Comparison of ENCODE assay signal across 15 cellular contexts in the genomic region with DNA sequence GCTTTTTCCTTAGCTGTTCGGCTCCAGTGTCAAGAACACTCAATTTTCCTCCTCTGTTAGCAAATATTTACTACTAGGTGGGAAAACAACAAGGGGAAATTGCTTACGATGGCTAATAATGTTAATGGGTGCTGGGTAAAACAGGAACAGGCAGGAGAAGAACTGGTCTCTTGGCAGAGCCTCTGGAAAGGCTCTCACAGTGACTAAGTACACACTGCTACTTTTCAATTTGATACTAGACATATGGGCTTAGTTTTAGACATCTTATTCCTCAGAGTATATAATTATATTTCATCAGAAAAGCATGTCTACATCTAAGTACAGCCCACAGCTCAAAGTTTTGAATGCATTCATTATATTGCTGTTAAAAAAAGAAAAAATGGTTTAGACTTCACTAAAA.
DNase-seq lines count a peak whose midpoint lies in the region; ATAC-seq and TF ChIP-seq lines count a peak whose summit lies in the region.
"Had no signal": no experiment of that assay in that cellular context is flagged by ENCODE, and none has a peak within 500 bp of the region (broad histone marks: within the 10 kb centered on the region; RNA-seq: fewer than 3 reads in every experiment).

No MANE protein-coding gene starts in this region.

- no peak overlapping the region for H3K27ac Mint-ChIP-seq in progenitor cell of endocrine pancreas
- H3K27ac Mint-ChIP-seq: B cell; CD8-positive, alpha-beta T cell; H9 had no signal

- peaks cover 16% of the 10 kb centered on the region for H3K36me3 Mint-ChIP-seq in progenitor cell of endocrine pancreas (ENCODE audit: insufficient read depth)

- H3K4me1 ChIP-seq in SK-N-SH (ENCODE audit: control insufficient read depth in 1 of 2, insufficient read depth in 2 of 2, low read depth in 1 of 2, low read length in 1 of 2): no peaks in the 10 kb centered on the region
- H3K4me1 ChIP-seq in left lung: no peaks in the 10 kb centered on the region
- H3K4me1 ChIP-seq: BLaER1 treated with 17β-estradiol and CSF1 and Interleukin-3, amounts not matched to agents 10 nM and 100 nM had no signal

- peaks cover 8% of the 10 kb centered on the region for H3F3A ChIP-seq in SK-N-SH (replicated peaks; ENCODE audit: insufficient read depth)

- H3K27me3 ChIP-seq in SK-N-SH (ENCODE audit: insufficient read depth): no peaks in the 10 kb centered on the region
- H3K27me3 ChIP-seq in left lung: no peaks in the 10 kb centered on the region
- H3K27me3 ChIP-seq: BLaER1 treated with 17β-estradiol and CSF1 and Interleukin-3, amounts not matched to agents 10 nM and 100 nM had no signal

- H3K9ac ChIP-seq in SK-N-SH: no peak overlapping the region
- H3K9ac ChIP-seq: BLaER1 treated with 17β-estradiol and CSF1 and Interleukin-3, amounts not matched to agents 10 nM and 100 nM had no signal

- no peaks in the 10 kb centered on the region for H3K9me2 ChIP-seq in SK-N-SH

- H3K4me3 ChIP-seq in SK-N-SH (ENCODE audit: low read depth in 2 of 2, low read length in 1 of 2) (no peak overlapping the region), fibroblast of mammary gland (ENCODE audit: control insufficient read depth, low read depth, low read length) (no peak overlapping the region), left lung (no peak overlapping the region)
- H3K4me3 ChIP-seq: BLaER1 treated with 17β-estradiol and CSF1 and Interleukin-3, amounts not matched to agents 10 nM and 100 nM; GM12878 had no signal

- H2AFZ ChIP-seq in SK-N-SH (ENCODE audit: low read depth): no peak overlapping the region

- no peaks in the 10 kb centered on the region for H3K27me3 Mint-ChIP-seq in progenitor cell of endocrine pancreas
- H3K27me3 Mint-ChIP-seq: B cell had no signal

- H3K27ac ChIP-seq in SK-N-SH (ENCODE audit: low read depth in 2 of 2, low read length in 1 of 2) (no peak overlapping the region), left lung (no peak overlapping the region)
- H3K27ac ChIP-seq: BLaER1 treated with 17β-estradiol and CSF1 and Interleukin-3, amounts not matched to agents 10 nM and 100 nM had no signal

- peak; percentile 63; the same call in 2 of the 3 replicates for ATAC-seq in SK-N-SH treated with all-trans-retinoic acid at 6 μM for 48 hours
- ATAC-seq in left lung: peak; percentile 22
- ATAC-seq: CD8-positive, alpha-beta T cell; GM12878; HepG2 had no signal

- H4K20me1 ChIP-seq in SK-N-SH (ENCODE audit: insufficient read depth): no peaks in the 10 kb centered on the region

- H3K4me1 Mint-ChIP-seq in progenitor cell of endocrine pancreas (ENCODE audit: low read depth): no peaks in the 10 kb centered on the region
- H3K4me1 Mint-ChIP-seq: B cell, H9 had no signal

- 92% methylated on average over 2 of the region's 2 CpGs for WGBS in SK-N-SH (ENCODE audit: low lambda C conversion rate)

- no peak overlapping the region for H3K4me2 ChIP-seq in SK-N-SH
- H3K4me2 ChIP-seq: BLaER1 treated with 17β-estradiol and CSF1 and Interleukin-3, amounts not matched to agents 10 nM and 100 nM had no signal

- H3K9me3 ChIP-seq in SK-N-SH (no peaks in the 10 kb centered on the region), left lung (no peaks in the 10 kb centered on the region)
- H3K9me3 ChIP-seq: BLaER1 treated with 17β-estradiol and CSF1 and Interleukin-3, amounts not matched to agents 10 nM and 100 nM had no signal

- H3K36me3 ChIP-seq in SK-N-SH (replicated peaks in 1 of 2; ENCODE audit: control insufficient read depth in 1 of 2, insufficient read depth in 2 of 2, low read length in 1 of 2) (peaks cover 51 to 85% of the 10 kb centered on the region in 2 experiments), left lung (peaks cover 0 to 97% of the 10 kb centered on the region in 2 donors)

- H3K4me3 Mint-ChIP-seq in progenitor cell of endocrine pancreas (ENCODE audit: low read depth): no peak overlapping the region
- H3K4me3 Mint-ChIP-seq: B cell; CD8-positive, alpha-beta T cell; H9 had no signal

- TF ChIP-seq CTCF in SK-N-SH (IDR thresholded peaks at IDR 0.05) (no peak), fibroblast of mammary gland (conservative IDR thresholded peaks at IDR 0.05; ENCODE audit: control insufficient read depth, insufficient read depth, low read depth, low read length) (no peak), left lung (IDR thresholded peaks at IDR 0.05) (no peak), progenitor cell of endocrine pancreas (IDR thresholded peaks at IDR 0.05; ENCODE audit: unreplicated experiment) (no peak)

- DNase-seq in SK-N-SH (no peak), fibroblast of mammary gland (ENCODE audit: low read depth) (peak; percentile 18), left lung (no peak), UCSD-AML1 (lab: John Stamatoyannopoulos, UW; ENCODE audit: unreplicated experiment) (no peak), progenitor cell of endocrine pancreas (ENCODE audit: low spot score, unreplicated experiment) (no peak)
- DNase-seq: Calu3; CD8-positive, alpha-beta T cell; DMS79 treated with DMSO at 0.1 percent for 48 hours; GF-D8; H9 had no signal

- TF ChIP-seq RAD21 in SK-N-SH (IDR thresholded peaks at IDR 0.05; ENCODE audit: low read length): no peak

- no peaks in the 10 kb centered on the region for H3K79me2 ChIP-seq in SK-N-SH (ENCODE audit: insufficient read depth)

- TF ChIP-seq EP300 in SK-N-SH (IDR thresholded peaks at IDR 0.05; ENCODE audit: borderline replicate concordance in 1 of 2, low read depth in 1 of 2, low read length in 1 of 2): no peak

- H3K9me3 Mint-ChIP-seq in progenitor cell of endocrine pancreas (ENCODE audit: low read depth): no peaks in the 10 kb centered on the region

- intact Hi-C loops in left lung (cut with DNase I): no loop called here

- POLR2A ChIA-PET in SK-N-SH (lab: Yijun Ruan, JAX): no interaction called here

- CTCF ChIA-PET in SK-N-SH (lab: Yijun Ruan, JAX): interaction anchor here (0.5 to 1.7 kb wide), 6 partner anchors 30 to 615 kb away, joined by 3 to 5 read pairs (median 4); no protein-coding TSS in a partner anchor

TF ChIP-seq in SK-N-SH treated with all-trans-retinoic acid at 6 μM for 48 hours, 23 proteins besides CTCF, POLR2A, EP300 and RAD21 (continues in another document):
- TF ChIP-seq ZC3H10 (CRISPR knock-in tag; IDR thresholded peaks at IDR 0.05) (no peak), RARB (CRISPR knock-in tag; IDR thresholded peaks at IDR 0.05) (no peak), ZFP3 (CRISPR knock-in tag; IDR thresholded peaks at IDR 0.05) (no peak), BACH2 (CRISPR knock-in tag; IDR thresholded peaks at IDR 0.05; ENCODE audit: borderline replicate concordance) (no peak)
- TF ChIP-seq, protein P1, sequence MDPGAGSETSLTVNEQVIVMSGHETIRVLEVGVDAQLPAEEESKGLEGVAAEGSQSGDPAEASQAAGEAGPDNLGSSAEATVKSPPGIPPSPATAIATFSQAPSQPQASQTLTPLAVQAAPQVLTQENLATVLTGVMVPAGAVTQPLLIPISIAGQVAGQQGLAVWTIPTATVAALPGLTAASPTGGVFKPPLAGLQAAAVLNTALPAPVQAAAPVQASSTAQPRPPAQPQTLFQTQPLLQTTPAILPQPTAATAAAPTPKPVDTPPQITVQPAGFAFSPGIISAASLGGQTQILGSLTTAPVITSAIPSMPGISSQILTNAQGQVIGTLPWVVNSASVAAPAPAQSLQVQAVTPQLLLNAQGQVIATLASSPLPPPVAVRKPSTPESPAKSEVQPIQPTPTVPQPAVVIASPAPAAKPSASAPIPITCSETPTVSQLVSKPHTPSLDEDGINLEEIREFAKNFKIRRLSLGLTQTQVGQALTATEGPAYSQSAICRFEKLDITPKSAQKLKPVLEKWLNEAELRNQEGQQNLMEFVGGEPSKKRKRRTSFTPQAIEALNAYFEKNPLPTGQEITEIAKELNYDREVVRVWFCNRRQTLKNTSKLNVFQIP (CRISPR knock-in tag; IDR thresholded peaks at IDR 0.05; ENCODE audit: borderline replicate concordance, low read depth): no peak

TF ChIP-seq in SK-N-SH, 30 proteins besides CTCF, POLR2A, EP300 and RAD21 (continues in another document):
- TF ChIP-seq RCOR1 (IDR thresholded peaks at IDR 0.05; ENCODE audit: low read length): no peak
- TF ChIP-seq SIN3A (IDR thresholded peaks at IDR 0.05; ENCODE audit: borderline replicate concordance, low read depth, low read length): no peak
- TF ChIP-seq SMC3 (IDR thresholded peaks at IDR 0.05; ENCODE audit: low read depth, low read length): no peak
- TF ChIP-seq EZH2phosphoT487 (IDR thresholded peaks at IDR 0.05; ENCODE audit: borderline replicate concordance, low read depth): no peak
- TF ChIP-seq, protein P2, sequence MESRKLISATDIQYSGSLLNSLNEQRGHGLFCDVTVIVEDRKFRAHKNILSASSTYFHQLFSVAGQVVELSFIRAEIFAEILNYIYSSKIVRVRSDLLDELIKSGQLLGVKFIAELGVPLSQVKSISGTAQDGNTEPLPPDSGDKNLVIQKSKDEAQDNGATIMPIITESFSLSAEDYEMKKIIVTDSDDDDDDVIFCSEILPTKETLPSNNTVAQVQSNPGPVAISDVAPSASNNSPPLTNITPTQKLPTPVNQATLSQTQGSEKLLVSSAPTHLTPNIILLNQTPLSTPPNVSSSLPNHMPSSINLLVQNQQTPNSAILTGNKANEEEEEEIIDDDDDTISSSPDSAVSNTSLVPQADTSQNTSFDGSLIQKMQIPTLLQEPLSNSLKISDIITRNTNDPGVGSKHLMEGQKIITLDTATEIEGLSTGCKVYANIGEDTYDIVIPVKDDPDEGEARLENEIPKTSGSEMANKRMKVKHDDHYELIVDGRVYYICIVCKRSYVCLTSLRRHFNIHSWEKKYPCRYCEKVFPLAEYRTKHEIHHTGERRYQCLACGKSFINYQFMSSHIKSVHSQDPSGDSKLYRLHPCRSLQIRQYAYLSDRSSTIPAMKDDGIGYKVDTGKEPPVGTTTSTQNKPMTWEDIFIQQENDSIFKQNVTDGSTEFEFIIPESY (IDR thresholded peaks at IDR 0.05; ENCODE audit: borderline replicate concordance, low read depth): no peak
- TF ChIP-seq TEAD4 (IDR thresholded peaks at IDR 0.05; ENCODE audit: borderline replicate concordance, insufficient read depth): no peak
- no peak for TF ChIP-seq GABPA (IDR thresholded peaks at IDR 0.05; ENCODE audit: low read depth)
- TF ChIP-seq FOSL2 (IDR thresholded peaks at IDR 0.05; ENCODE audit: borderline replicate concordance, low read depth): no peak
- no peak for TF ChIP-seq GATA2 (CRISPR knock-in tag; IDR thresholded peaks at IDR 0.05)
- TF ChIP-seq JUND (IDR thresholded peaks at IDR 0.05): no peak
- TF ChIP-seq, protein P3, sequence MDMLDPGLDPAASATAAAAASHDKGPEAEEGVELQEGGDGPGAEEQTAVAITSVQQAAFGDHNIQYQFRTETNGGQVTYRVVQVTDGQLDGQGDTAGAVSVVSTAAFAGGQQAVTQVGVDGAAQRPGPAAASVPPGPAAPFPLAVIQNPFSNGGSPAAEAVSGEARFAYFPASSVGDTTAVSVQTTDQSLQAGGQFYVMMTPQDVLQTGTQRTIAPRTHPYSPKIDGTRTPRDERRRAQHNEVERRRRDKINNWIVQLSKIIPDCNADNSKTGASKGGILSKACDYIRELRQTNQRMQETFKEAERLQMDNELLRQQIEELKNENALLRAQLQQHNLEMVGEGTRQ (IDR thresholded peaks at IDR 0.05; ENCODE audit: borderline replicate concordance, low read depth, low read length): no peak
- TF ChIP-seq MEF2A (IDR thresholded peaks at IDR 0.05; ENCODE audit: borderline replicate concordance, low read depth): no peak
- no peak for TF ChIP-seq FOXJ3 (CRISPR knock-in tag; IDR thresholded peaks at IDR 0.05)
